In the genomic region with DNA sequence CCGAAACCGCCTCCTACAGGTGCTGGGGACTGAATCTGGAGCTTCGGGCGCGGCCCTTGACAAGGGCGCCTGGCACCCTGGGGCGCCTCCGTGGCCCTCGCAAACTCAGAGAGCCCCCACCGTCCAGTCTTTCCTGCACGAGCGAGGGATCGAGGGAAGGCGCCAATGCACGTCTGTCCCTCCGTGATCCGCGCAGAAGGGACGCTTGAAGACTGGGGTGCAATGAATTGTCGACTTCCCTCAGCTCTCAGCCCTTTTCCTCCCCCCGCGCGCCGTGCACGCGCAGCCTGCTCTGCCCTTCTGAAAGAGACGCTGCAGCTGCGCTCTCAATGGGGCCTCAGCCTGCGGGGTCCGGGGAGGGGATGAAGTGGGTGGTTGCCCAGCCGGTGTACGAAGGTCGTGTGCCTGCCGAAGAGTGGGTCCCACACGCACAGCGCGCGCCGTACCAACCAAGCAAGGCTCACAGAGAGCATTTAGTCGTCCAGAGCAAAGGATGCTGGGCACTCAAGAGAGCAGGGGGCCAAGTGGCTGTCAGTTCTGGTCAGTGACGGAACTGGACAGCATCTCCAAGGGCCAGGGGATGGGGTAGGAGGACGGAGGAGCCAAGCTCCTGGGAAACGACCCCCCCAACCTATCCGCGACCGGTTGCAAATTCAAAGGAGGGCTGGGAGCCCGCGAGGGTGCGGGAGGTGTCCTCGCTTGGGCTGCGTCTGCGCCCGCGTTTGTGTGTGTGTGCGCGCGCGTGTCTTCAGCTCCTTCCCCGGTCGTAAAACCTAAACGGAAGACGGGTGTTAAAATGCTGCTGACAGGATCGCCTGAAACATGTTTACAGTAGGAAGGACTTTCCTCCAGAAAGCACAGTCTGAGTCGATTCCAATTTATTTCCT, we compare ENCODE assay signal across 8 cellular contexts. TPM values are rescaled to one million over a fixed set of nuclear protein-coding genes. Genes with fewer than 3 reads are reported as not detected.
DNase-seq lines count a peak whose midpoint lies in the region; ATAC-seq, FAIRE-seq and TF ChIP-seq lines count a peak whose summit lies in the region.

No MANE protein-coding gene starts in this region.

- FAIRE-seq in RCC 7860 (lab: Jason Lieb, UNC), result no peak

- H3F3A ChIP-seq in OCI-LY1 (ENCODE audit: insufficient read depth, low read length), result no peaks in the 10 kb centered on the region

- H3K4me1 ChIP-seq in OCI-LY1 (ENCODE audit: insufficient read depth, low read length, severe bottlenecking), result peaks cover 16% of the 10 kb centered on the region
- no peaks in the 10 kb centered on the region for H3K4me1 ChIP-seq in cardiac muscle cell (ENCODE audit: low read depth)
- no peaks in the 10 kb centered on the region for H3K4me1 ChIP-seq in ovary (ENCODE audit: insufficient read depth)

- H3K36me3 Mint-ChIP-seq in activated naive CD8-positive, alpha-beta T cell treated with anti-CD3 and anti-CD28 coated beads, Interleukin-2, amount 10 ng/mL, durations not matched to agents 7 days and 5 days, result no peaks in the 10 kb centered on the region

- no peak for TF ChIP-seq EP300 in ovary (IDR thresholded peaks at IDR 0.05)

- no peaks in the 10 kb centered on the region for H4K20me1 ChIP-seq in OCI-LY1 (ENCODE audit: insufficient read depth, low read length)

- intact Hi-C loops in ovary (cut with DNase I), result loop anchor here in 3 of 4 donors (5.0 to 10.0 kb wide), 6 partner anchors 243 to 1023 kb away; no protein-coding TSS in a partner anchor

- POLR2A ChIA-PET in activated naive CD8-positive, alpha-beta T cell treated with anti-CD3 and anti-CD28 coated beads, Interleukin-2, amount 10 ng/mL, durations not matched to agents 7 days and 5 days (lab: Charles Lee), result interaction anchor here (0.6 to 2.0 kb wide), 4 partner anchors 10 to 1023 kb away, joined by 3 to 12 read pairs (median 4); no protein-coding TSS in a partner anchor

- peaks cover 12% of the 10 kb centered on the region for H3K4me1 Mint-ChIP-seq in activated naive CD8-positive, alpha-beta T cell treated with anti-CD3 and anti-CD28 coated beads, Interleukin-2, amount 10 ng/mL, durations not matched to agents 7 days and 5 days

- H2AFZ ChIP-seq in OCI-LY1 (ENCODE audit: low read length), result peak overlapping the region; percentile 86

- H3K27me3 Mint-ChIP-seq in activated naive CD8-positive, alpha-beta T cell treated with anti-CD3 and anti-CD28 coated beads, Interleukin-2, amount 10 ng/mL, durations not matched to agents 7 days and 5 days, result peaks cover 42% of the 10 kb centered on the region

- WGBS in ovary, 3 donors, result 0% methylated on average over 56 to 64 of the region's 64 CpGs

- H3K9me2 ChIP-seq in OCI-LY1 (ENCODE audit: low read depth, low read length), result no peaks in the 10 kb centered on the region

- no peaks in the 10 kb centered on the region for H3K27me3 ChIP-seq in HL-60 (ENCODE audit: insufficient read depth, poor library complexity, severe bottlenecking)
- no peaks in the 10 kb centered on the region for H3K27me3 ChIP-seq in OCI-LY1 (ENCODE audit: insufficient read depth, low read length)
- no peaks in the 10 kb centered on the region for H3K27me3 ChIP-seq in cardiac muscle cell
- H3K27me3 ChIP-seq in ovary, result no peaks in the 10 kb centered on the region

- peak overlapping the region; percentile 95 for H3K4me2 ChIP-seq in OCI-LY1 (ENCODE audit: low read length)

- TF ChIP-seq CTCF in HL-60 (IDR thresholded peaks at IDR 0.05; ENCODE audit: insufficient read depth, low read length) (no peak), OCI-LY1 (IDR thresholded peaks at IDR 0.05; ENCODE audit: low read length) (no peak), cardiac muscle cell (IDR thresholded peaks at IDR 0.05; ENCODE audit: low read depth, low read length) (no peak), ovary (IDR thresholded peaks at IDR 0.05) (no peak)

- no peak for TF ChIP-seq POLR2A in ovary (IDR thresholded peaks at IDR 0.05)

- H3K9me3 ChIP-seq in OCI-LY1 (ENCODE audit: low read length) (no peaks in the 10 kb centered on the region), cardiac muscle cell (ENCODE audit: low read depth) (no peaks in the 10 kb centered on the region), ovary (no peaks in the 10 kb centered on the region)

- H3K9me3 Mint-ChIP-seq in activated naive CD8-positive, alpha-beta T cell treated with anti-CD3 and anti-CD28 coated beads, Interleukin-2, amount 10 ng/mL, durations not matched to agents 7 days and 5 days, result no peaks in the 10 kb centered on the region

- H3K27ac ChIP-seq in HL-60 (replicated peaks) (peak overlapping the region; percentile 59), OCI-LY1 (ENCODE audit: low read depth, low read length, poor library complexity, severe bottlenecking) (peak overlapping the region; percentile 52), cardiac muscle cell (peak overlapping the region; percentile 71), ovary (peak overlapping the region; percentile 43 to 94)

- peak overlapping the region; percentile 91 for H3K4me3 Mint-ChIP-seq in activated naive CD8-positive, alpha-beta T cell treated with anti-CD3 and anti-CD28 coated beads, Interleukin-2, amount 10 ng/mL, durations not matched to agents 7 days and 5 days

- peak; percentile 36 for ATAC-seq in GM21390 (IDR thresholded peaks at IDR 0.05; ENCODE audit: unreplicated experiment)
- ATAC-seq in activated naive CD8-positive, alpha-beta T cell treated with anti-CD3 and anti-CD28 coated beads, Interleukin-2, amount 10 ng/mL, durations not matched to agents 7 days and 5 days (ENCODE audit: low read depth), result peak; percentile 35

- DNase-seq in EL (peak; percentile 61), HL-60 (ENCODE audit: low read depth in 1 of 2, low spot score in 1 of 2) (peak; percentile 57 to 71), cardiac muscle cell (ENCODE audit: low read depth in 1 of 2, low spot score in 1 of 2) (peak; percentile 68), ovary (peak; percentile 75 to 82 (median 78)), RCC 7860 (ENCODE audit: low spot score) (no peak)
- DNase-seq in activated naive CD8-positive, alpha-beta T cell treated with anti-CD3 and anti-CD28 coated beads, Interleukin-2, amount 10 ng/mL, durations not matched to agents 7 days and 5 days, result peak; percentile 65

- peak overlapping the region; percentile 71 for H3K27ac Mint-ChIP-seq in activated naive CD8-positive, alpha-beta T cell treated with anti-CD3 and anti-CD28 coated beads, Interleukin-2, amount 10 ng/mL, durations not matched to agents 7 days and 5 days

- H3K9ac ChIP-seq in OCI-LY1 (ENCODE audit: low read length), result peak overlapping the region; percentile 71

- H3K36me3 ChIP-seq in OCI-LY1 (ENCODE audit: insufficient read depth, low read length) (no peaks in the 10 kb centered on the region), cardiac muscle cell (no peaks in the 10 kb centered on the region), ovary (no peaks in the 10 kb centered on the region)

- H3K79me2 ChIP-seq in OCI-LY1 (ENCODE audit: insufficient read depth, low read length), result no peaks in the 10 kb centered on the region

- H3K4me3 ChIP-seq in HL-60 (replicated peaks; ENCODE audit: insufficient read depth, low read length) (peak overlapping the region; percentile 85), OCI-LY1 (ENCODE audit: low read depth, low read length, poor library complexity, severe bottlenecking) (peak overlapping the region; percentile 77), cardiac muscle cell (peak overlapping the region; percentile 55), ovary (peak overlapping the region; percentile 60)

RNA-seq across cellular contexts. Expression of gene SOX4, which starts 5.4 kb away (rescaled TPM):
- under 1 TPM; 0.78 to 0.82 TPM for total RNA-seq in activated naive CD8-positive, alpha-beta T cell treated with anti-CD3 and anti-CD28 coated beads, Interleukin-2, amount 10 ng/mL, durations not matched to agents 7 days and 5 days
- total RNA-seq in cardiac muscle cell, result 46.9 and 60.6 TPM in 2 replicates
- 29.9 and 42.2 TPM in 2 replicates for polyA plus RNA-seq in cardiac muscle cell
- total RNA-seq in ovary, result 10 to 100 TPM; 34.4 to 78.3 (median 53.5) TPM
- 10 to 100 TPM; 34.0 to 82.6 TPM for polyA plus RNA-seq in ovary

Comparison
In these comparisons a context has a peak if more than half of its experiments do, and no peak if none do; other contexts are left out.
1. RNA of gene SOX4, which starts 5.4 kb away (total RNA-seq): 46.9 to 60.6 TPM in cardiac muscle cell and 34.4 to 78.3 TPM in ovary; 0.78 to 0.82 TPM in activated naive CD8-positive, alpha-beta T cell treated with anti-CD3 and anti-CD28 coated beads, Interleukin-2, amount 10 ng/mL, durations not matched to agents 7 days and 5 days; every median in the first group is over 10 times any median in the second.
2. Peak in every context shown above with its lines, with median percentiles within 50 percentile points of each other: H3K27ac ChIP-seq and H3K4me3 ChIP-seq.